Comparison of ENCODE assay signal across 8 cellular contexts in the genomic region with DNA sequence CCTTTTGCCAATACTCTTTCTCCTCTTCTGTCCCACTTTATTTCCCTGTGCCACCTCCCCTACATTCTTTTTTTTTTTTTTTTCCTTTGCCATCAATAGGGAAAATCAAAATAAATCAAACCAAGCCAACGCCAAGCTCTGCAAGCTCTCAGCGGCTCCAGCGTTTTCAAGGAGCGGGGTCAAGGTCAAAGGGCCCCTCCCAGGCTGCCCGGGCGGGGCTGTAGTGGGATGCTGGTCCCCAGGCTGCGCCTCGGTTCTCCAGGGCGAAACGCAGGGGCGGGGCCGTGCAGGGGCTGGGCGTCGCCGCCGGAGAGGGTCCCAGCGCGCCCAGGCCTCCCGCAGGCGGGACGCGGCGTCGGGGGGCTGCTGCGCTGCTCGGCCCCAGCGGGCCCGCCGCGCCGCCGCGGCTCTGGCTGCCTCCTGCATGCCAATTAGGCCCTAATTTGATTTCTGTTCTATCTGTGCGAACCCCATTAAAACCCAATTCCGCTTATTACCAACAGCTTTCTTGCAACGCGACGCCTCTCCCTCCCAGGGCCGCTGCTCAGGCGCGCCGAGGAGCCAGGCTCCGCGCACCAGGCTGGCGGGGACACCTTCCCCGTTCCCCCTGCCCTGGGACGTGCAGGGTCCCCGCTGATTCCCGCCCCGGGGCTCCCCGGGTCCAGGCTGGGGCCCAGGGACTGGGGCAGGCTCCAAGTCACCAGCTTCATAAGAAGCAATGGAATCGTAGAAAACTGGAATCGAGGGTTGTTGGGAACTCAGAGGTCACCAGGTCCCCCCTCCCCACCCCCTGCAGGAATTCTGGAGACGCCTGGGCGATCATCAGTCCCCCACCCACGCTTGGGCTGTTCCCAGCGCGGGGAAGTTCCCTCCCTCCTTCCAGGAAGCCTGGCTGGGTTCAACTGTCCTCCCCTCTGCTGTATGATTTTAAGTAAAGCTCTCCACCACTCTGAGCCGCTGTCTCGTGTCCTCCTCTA. TPM values are rescaled to one million over a fixed set of nuclear protein-coding genes. Genes with fewer than 3 reads are reported as not detected.
DNase-seq lines count a peak whose midpoint lies in the region; ATAC-seq and TF ChIP-seq lines count a peak whose summit lies in the region.

No MANE protein-coding gene starts in this region.

- H3K27me3 Mint-ChIP-seq in activated CD4-positive, alpha-beta T cell treated with anti-CD3 and anti-CD28 coated beads, Interleukin-2, amount 10 ng/mL, durations not matched to agents 7 days and 5 days, result peaks cover 29% of the 10 kb centered on the region
- H3K27me3 Mint-ChIP-seq in activated CD4-positive, alpha-beta memory T cell treated with anti-CD3 and anti-CD28 coated beads, Interleukin-2, amount 10 ng/mL, durations not matched to agents 7 days and 5 days, result peaks cover 16% of the 10 kb centered on the region

- ATAC-seq in heart right ventricle (peak; percentile 51 to 89 (median 60)), HG03159 (IDR thresholded peaks at IDR 0.05; ENCODE audit: unreplicated experiment) (no peak), HG02852 (IDR thresholded peaks at IDR 0.05; ENCODE audit: unreplicated experiment) (no peak)

- H3K27me3 ChIP-seq in heart right ventricle (peaks cover 0 to 21% (median 0%) of the 10 kb centered on the region in 7 donors), rectal smooth muscle tissue (ENCODE audit: control insufficient read depth, insufficient read depth, low read length) (no peaks in the 10 kb centered on the region)

- WGBS in heart right ventricle, 2 donors, result 5 to 7% methylated on average over 58 to 60 of the region's 60 CpGs

- H3K36me3 ChIP-seq in heart right ventricle (no peaks in the 10 kb centered on the region), rectal smooth muscle tissue (ENCODE audit: control insufficient read depth, insufficient read depth, low read length) (no peaks in the 10 kb centered on the region)

- H3K4me1 ChIP-seq in heart right ventricle (peaks cover 0 to 17% (median 6%) of the 10 kb centered on the region in 9 donors), rectal smooth muscle tissue (ENCODE audit: control insufficient read depth, insufficient read depth, low read length) (peaks cover 3% of the 10 kb centered on the region)

- H3K4me3 Mint-ChIP-seq in activated CD4-positive, alpha-beta T cell treated with anti-CD3 and anti-CD28 coated beads, Interleukin-2, amount 10 ng/mL, durations not matched to agents 7 days and 5 days, result no peak overlapping the region
- H3K4me3 Mint-ChIP-seq in activated CD4-positive, alpha-beta memory T cell treated with anti-CD3 and anti-CD28 coated beads, Interleukin-2, amount 10 ng/mL, durations not matched to agents 7 days and 5 days, result peak overlapping the region; percentile 39

- no peaks in the 10 kb centered on the region for H3K9me3 Mint-ChIP-seq in activated CD4-positive, alpha-beta T cell treated with anti-CD3 and anti-CD28 coated beads, Interleukin-2, amount 10 ng/mL, durations not matched to agents 7 days and 5 days
- H3K9me3 Mint-ChIP-seq in activated CD4-positive, alpha-beta memory T cell treated with anti-CD3 and anti-CD28 coated beads, Interleukin-2, amount 10 ng/mL, durations not matched to agents 7 days and 5 days, result no peaks in the 10 kb centered on the region

- no peak for TF ChIP-seq CTCF in heart right ventricle (IDR thresholded peaks at IDR 0.05)

- no peak overlapping the region for H3K9ac ChIP-seq in rectal smooth muscle tissue (ENCODE audit: low read length)

- H3K9me3 ChIP-seq in heart right ventricle, result no peaks in the 10 kb centered on the region

- no peak overlapping the region for H3K27ac Mint-ChIP-seq in activated CD4-positive, alpha-beta T cell treated with anti-CD3 and anti-CD28 coated beads, Interleukin-2, amount 10 ng/mL, durations not matched to agents 7 days and 5 days
- no peak overlapping the region for H3K27ac Mint-ChIP-seq in activated CD4-positive, alpha-beta memory T cell treated with anti-CD3 and anti-CD28 coated beads, Interleukin-2, amount 10 ng/mL, durations not matched to agents 7 days and 5 days

- intact Hi-C loops in heart right ventricle (cut with DNase I), result no loop called here

- CTCF ChIA-PET in activated CD4-positive, alpha-beta T cell treated with anti-CD3 and anti-CD28 coated beads, Interleukin-2, amount 10 ng/mL, durations not matched to agents 7 days and 5 days (lab: Charles Lee), result interaction anchor here (0.6 kb wide), 1 partner anchor 68 kb away, joined by 3 read pairs; no protein-coding TSS in a partner anchor
- CTCF ChIA-PET in activated CD4-positive, alpha-beta memory T cell treated with anti-CD3 and anti-CD28 coated beads, Interleukin-2, amount 10 ng/mL, durations not matched to agents 7 days and 5 days (lab: Charles Lee), result no interaction called here

- no peaks in the 10 kb centered on the region for H3K4me1 Mint-ChIP-seq in activated CD4-positive, alpha-beta T cell treated with anti-CD3 and anti-CD28 coated beads, Interleukin-2, amount 10 ng/mL, durations not matched to agents 7 days and 5 days
- peaks cover 7% of the 10 kb centered on the region for H3K4me1 Mint-ChIP-seq in activated CD4-positive, alpha-beta memory T cell treated with anti-CD3 and anti-CD28 coated beads, Interleukin-2, amount 10 ng/mL, durations not matched to agents 7 days and 5 days

- peak overlapping the region; percentile 18 to 52 (median 42) for H3K4me3 ChIP-seq in heart right ventricle
- H3K4me3 ChIP-seq in rectal smooth muscle tissue (ENCODE audit: low read length), result peak overlapping the region; percentile 63

- H3K36me3 Mint-ChIP-seq in activated CD4-positive, alpha-beta T cell treated with anti-CD3 and anti-CD28 coated beads, Interleukin-2, amount 10 ng/mL, durations not matched to agents 7 days and 5 days (ENCODE audit: low read depth), result no peaks in the 10 kb centered on the region
- H3K36me3 Mint-ChIP-seq in activated CD4-positive, alpha-beta memory T cell treated with anti-CD3 and anti-CD28 coated beads, Interleukin-2, amount 10 ng/mL, durations not matched to agents 7 days and 5 days (ENCODE audit: low read depth), result no peaks in the 10 kb centered on the region

- H3K27ac ChIP-seq in heart right ventricle, result peak overlapping the region in 6 of 10 donors; percentile 13 to 60 (median 40)
- H3K27ac ChIP-seq in rectal smooth muscle tissue (ENCODE audit: low read depth, low read length), result peak overlapping the region; percentile 44

- POLR2A ChIA-PET in activated CD4-positive, alpha-beta T cell treated with anti-CD3 and anti-CD28 coated beads, Interleukin-2, amount 10 ng/mL, durations not matched to agents 7 days and 5 days (lab: Charles Lee), result no interaction called here
- POLR2A ChIA-PET in activated CD4-positive, alpha-beta memory T cell treated with anti-CD3 and anti-CD28 coated beads, Interleukin-2, amount 10 ng/mL, durations not matched to agents 7 days and 5 days (lab: Charles Lee), result no interaction called here

- DNase-seq in activated CD4-positive, alpha-beta T cell treated with anti-CD3 and anti-CD28 coated beads, Interleukin-2, amount 50 U/mL, for 1 hour, result peak; percentile 3
- DNase-seq in activated CD4-positive, alpha-beta T cell treated with anti-CD3 and anti-CD28 coated beads, Interleukin-2, amount 10 ng/mL, durations not matched to agents 7 days and 5 days, result no peak
- DNase-seq in activated CD4-positive, alpha-beta memory T cell treated with anti-CD3 and anti-CD28 coated beads, Interleukin-2, amount 10 ng/mL, durations not matched to agents 7 days and 5 days, result no peak
- DNase-seq in heart right ventricle (peak; percentile 22 to 52), SHP77 treated with DMSO at 0.1 percent for 48 hours (lab: John Stamatoyannopoulos, UW) (no peak)

RNA-seq across cellular contexts. Expression of gene MAP1LC3B2, which starts 50.7 kb away (rescaled TPM):
- 1 to 10 TPM; 1.0 to 1.5 TPM for total RNA-seq in activated CD4-positive, alpha-beta T cell treated with anti-CD3 and anti-CD28 coated beads, Interleukin-2, amount 10 ng/mL, durations not matched to agents 7 days and 5 days
- total RNA-seq in activated CD4-positive, alpha-beta memory T cell treated with anti-CD3 and anti-CD28 coated beads, Interleukin-2, amount 10 ng/mL, durations not matched to agents 7 days and 5 days, result under 1 TPM; 0.68 to 0.83 TPM
- total RNA-seq in heart right ventricle, result 1 to 10 TPM in 9 of 10 donors, under 1 TPM in 1; 0.82 to 4.1 (median 2.2) TPM
- 1 to 10 TPM in 1 of 2 donors, under 1 TPM in 1; 0.59 to 4.6 TPM for polyA plus RNA-seq in heart right ventricle

Comparison
In these comparisons a context has a peak if more than half of its experiments do, and no peak if none do; other contexts are left out.
1. DNase-seq: peak in activated CD4-positive, alpha-beta T cell treated with anti-CD3 and anti-CD28 coated beads, Interleukin-2, amount 50 U/mL, for 1 hour (single experiment) and heart right ventricle (2 of 2); none in activated CD4-positive, alpha-beta T cell treated with anti-CD3 and anti-CD28 coated beads, Interleukin-2, amount 10 ng/mL, durations not matched to agents 7 days and 5 days (single experiment), activated CD4-positive, alpha-beta memory T cell treated with anti-CD3 and anti-CD28 coated beads, Interleukin-2, amount 10 ng/mL, durations not matched to agents 7 days and 5 days (single experiment) and SHP77 treated with DMSO at 0.1 percent for 48 hours (single experiment).
2. ATAC-seq: peak in heart right ventricle (8 of 8); none in HG03159 (single experiment) and HG02852 (single experiment).